8 cellular contexts compared by ENCODE assay signal in genomic region chr14:51860164-51860835, GRCh38. TPM values are rescaled to one million over a fixed set of nuclear protein-coding genes. Genes with fewer than 3 reads are reported as not detected.
DNase-seq lines count a peak whose midpoint lies in the region; TF ChIP-seq lines count a peak whose summit lies in the region.

Gene GNG2 (plus strand): TSS chr14:51860612. CDS start chr14:51950679, 90,067 bp downstream.

- peak within 1 kb of the TSS; percentile 45; the same call in 1 of the 2 replicates for H2AFZ ChIP-seq in OCI-LY3 (ENCODE audit: low read depth, low read length)

- TF ChIP-seq CTCF in GM20000 (IDR thresholded peaks at IDR 0.05; ENCODE audit: extremely low read depth, missing control alignments) (no peak), OCI-LY3 (IDR thresholded peaks at IDR 0.05; ENCODE audit: low read depth, low read length) (no peak)

- peak within 1 kb of the TSS; percentile 96 to 100 (median 99) for H3K27ac Mint-ChIP-seq in CD4-positive, alpha-beta memory T cell

- H3K36me3 ChIP-seq in CD4-positive, alpha-beta memory T cell (ENCODE audit: insufficient read depth, low read length), result no peaks in the 10 kb centered on the region
- no peaks in the 10 kb centered on the region for H3K36me3 ChIP-seq in OCI-LY3 (replicated peaks; ENCODE audit: low read depth, low read length)
- no peaks in the 10 kb centered on the region for H3K36me3 ChIP-seq in mucosa of rectum (ENCODE audit: control insufficient read depth in 2 of 2, insufficient read depth in 2 of 2, low read length in 2 of 2)

- H3K9ac ChIP-seq in OCI-LY3 (ENCODE audit: low read length), result peak within 1 kb of the TSS; percentile 89
- H3K9ac ChIP-seq in mucosa of rectum (ENCODE audit: low read depth in 1 of 2, low read length in 2 of 2), result peak within 1 kb of the TSS; percentile 67 to 78

- peak within 1 kb of the TSS; percentile 95 for H3K4me2 ChIP-seq in OCI-LY3 (ENCODE audit: low read length)

- H3K9me3 Mint-ChIP-seq in CD4-positive, alpha-beta memory T cell, result peaks cover 0 to 3% (median 0%) of the 10 kb centered on the region in 8 donors

- peaks cover 0 to 35% of the 10 kb centered on the region in 2 donors for H3K36me3 Mint-ChIP-seq in CD4-positive, alpha-beta memory T cell

- no peaks in the 10 kb centered on the region for H3K27me3 ChIP-seq in CD4-positive, alpha-beta memory T cell (ENCODE audit: insufficient read depth, low read length)
- H3K27me3 ChIP-seq in OCI-LY3 (ENCODE audit: low read depth, low read length) (no peaks in the 10 kb centered on the region), mucosa of rectum (ENCODE audit: control insufficient read depth in 2 of 2, insufficient read depth in 2 of 2, low read length in 2 of 2) (no peaks in the 10 kb centered on the region)

- H3K4me1 ChIP-seq in CD4-positive, alpha-beta memory T cell (ENCODE audit: insufficient read depth, low read length), result peaks cover 57% of the 10 kb centered on the region
- H3K4me1 ChIP-seq in OCI-LY3 (ENCODE audit: low read length) (peaks cover 46% of the 10 kb centered on the region), mucosa of rectum (ENCODE audit: control insufficient read depth in 2 of 2, insufficient read depth in 2 of 2, low read length in 2 of 2) (peaks cover 4 to 14% of the 10 kb centered on the region in 2 donors)

- CTCF ChIA-PET in CD4-positive, alpha-beta memory T cell (lab: Charles Lee; ENCODE audit: partially characterized antibody), result interaction anchor here (0.7 to 4.2 kb wide), 22 partner anchors 8 to 406 kb away, joined by 3 to 40 read pairs (median 4); no protein-coding TSS in a partner anchor

- POLR2A ChIA-PET in CD4-positive, alpha-beta memory T cell (lab: Charles Lee; ENCODE audit: partially characterized antibody), result interaction anchor here (0.6 to 8.7 kb wide), 26 partner anchors 11 to 1292 kb away, joined by 3 to 285 read pairs (median 5); partner anchors contain the start of genes DDHD1, PTGER2 and RTRAF

- no peaks in the 10 kb centered on the region for H3K27me3 Mint-ChIP-seq in CD4-positive, alpha-beta memory T cell

- DNase-seq in CD4-positive, alpha-beta memory T cell, result peak; percentile 83 to 92 (median 87)
- peak; percentile 65 for DNase-seq in GM20000 (ENCODE audit: low spot score)
- peak; percentile 39 for DNase-seq in HPDE6-E6E7 (ENCODE audit: extremely low spot score)
- DNase-seq in activated T-cell treated with anti-CD3 and anti-CD28 coated beads for 4 hours, result peak; percentile 56
- peak; percentile 67 to 71 for DNase-seq in erythroblast (lab: John Stamatoyannopoulos, UW)
- DNase-seq in stimulated activated CD8-positive, alpha-beta memory T cell treated with anti-CD3 and anti-CD28 coated beads, Interleukin-4, amount 100 ng/mL, for 4 hours (ENCODE audit: low read depth in 2 of 2, low spot score in 1 of 2), result peak; percentile 51 to 61

- peak; percentile 66 for TF ChIP-seq POLR2A in erythroblast (IDR thresholded peaks at IDR 0.05; ENCODE audit: low read length)

- no peaks in the 10 kb centered on the region for H3K9me3 ChIP-seq in CD4-positive, alpha-beta memory T cell (ENCODE audit: control insufficient read depth in 1 of 2, low read length in 2 of 2)
- H3K9me3 ChIP-seq in OCI-LY3 (ENCODE audit: insufficient read depth, low read length), result no peaks in the 10 kb centered on the region; the same call in 1 of the 2 replicates
- no peaks in the 10 kb centered on the region for H3K9me3 ChIP-seq in mucosa of rectum (ENCODE audit: control insufficient read depth in 2 of 2, low read length in 2 of 2)

- peaks cover 47 to 84% (median 63%) of the 10 kb centered on the region in 4 donors for H3K4me1 Mint-ChIP-seq in CD4-positive, alpha-beta memory T cell

- H4K20me1 ChIP-seq in OCI-LY3 (ENCODE audit: insufficient read depth, low read length), result 0 out of 2 replicates have a peak, but pooled peaks cover 8% of the 10 kb centered on the region

- H3K4me3 ChIP-seq in CD4-positive, alpha-beta memory T cell (ENCODE audit: low read length in 2 of 2), result peak within 1 kb of the TSS; percentile 49 to 77
- peak within 1 kb of the TSS; percentile 89 for H3K4me3 ChIP-seq in OCI-LY3 (ENCODE audit: low read length)
- H3K4me3 ChIP-seq in mucosa of rectum (ENCODE audit: low read length in 2 of 2), result peak within 1 kb of the TSS; percentile 51 to 75

- H3K4me3 Mint-ChIP-seq in CD4-positive, alpha-beta memory T cell, result peak within 1 kb of the TSS; percentile 91 to 98 (median 96)

- peaks cover 45% of the 10 kb centered on the region for H3K79me2 ChIP-seq in OCI-LY3 (ENCODE audit: low read length)

- H3K27ac ChIP-seq in CD4-positive, alpha-beta memory T cell (ENCODE audit: low read depth, low read length), result peak within 1 kb of the TSS; percentile 84
- peak within 1 kb of the TSS; percentile 65 for H3K27ac ChIP-seq in OCI-LY3 (ENCODE audit: low read length)
- H3K27ac ChIP-seq in mucosa of rectum (ENCODE audit: low read depth in 2 of 2, low read length in 2 of 2), result peak within 1 kb of the TSS; percentile 65 to 72

- intact Hi-C loops in CD4-positive, alpha-beta memory T cell (cut with micrococcal nuclease), result loop anchor here (1.0 to 10.0 kb wide), 9 partner anchors 13 to 1548 kb away; partner anchors contain the start of genes DMAC2L, GPR137C, L2HGDH and PTGER2

RNA-seq across cellular contexts. Expression of gene GNG2, which starts in this region (rescaled TPM):
- total RNA-seq in CD4-positive, alpha-beta memory T cell, result 10 to 100 TPM; 81.3 to 84.8 TPM
- 100 to 1,000 TPM; 159 to 177 TPM for polyA plus RNA-seq in CD4-positive, alpha-beta memory T cell

Comparison
In these comparisons a context has a peak if more than half of its experiments do, and no peak if none do; other contexts are left out.
1. Peak in every context shown above with its lines: DNase-seq, H3K4me3 ChIP-seq and H3K27ac ChIP-seq.